Comparison of ENCODE assay signal across 8 cellular contexts in genomic region chr11:90222459-90223247, GRCh38. TPM values are rescaled to one million over a fixed set of nuclear protein-coding genes. Genes with fewer than 3 reads are reported as not detected.
DNase-seq lines count a peak whose midpoint lies in the region; ATAC-seq and FAIRE-seq lines count a peak whose summit lies in the region.

Gene CHORDC1 (minus strand): TSS chr11:90223049. CDS start chr11:90222954, 95 bp downstream.

- peak within 1 kb of the TSS; percentile 86 for H3K4me2 ChIP-seq in BLaER1

- peak; percentile 89 for ATAC-seq in HG03442 (IDR thresholded peaks at IDR 0.05; ENCODE audit: unreplicated experiment)
- peak; percentile 98 for ATAC-seq in left colon

- H3K27me3 Mint-ChIP-seq in activated CD4-positive, alpha-beta T cell treated with anti-CD3 and anti-CD28 coated beads, Interleukin-2, amount 10 ng/mL, durations not matched to agents 24 days and 14 days, result no peaks in the 10 kb centered on the region

- H3K4me1 ChIP-seq in BLaER1, result peaks cover 32% of the 10 kb centered on the region

- H3K4me1 Mint-ChIP-seq in activated CD4-positive, alpha-beta T cell treated with anti-CD3 and anti-CD28 coated beads, Interleukin-2, amount 10 ng/mL, durations not matched to agents 24 days and 14 days, result peaks cover 36% of the 10 kb centered on the region

- DNase-seq in GM19239 (ENCODE audit: insufficient read length, low spot score), result peak; percentile 63
- peak; percentile 91 for DNase-seq in NCI-H526 treated with DMSO at 0.1 percent for 48 hours (lab: John Stamatoyannopoulos, UW)
- peak; percentile 98 for DNase-seq in activated CD4-positive, alpha-beta T cell treated with anti-CD3 and anti-CD28 coated beads, Interleukin-2, amount 10 ng/mL, durations not matched to agents 24 days and 14 days
- DNase-seq in cortex of kidney (lab: John Stamatoyannopoulos, UW), result peak; percentile 50
- peak; percentile 92 to 95 for DNase-seq in left colon
- DNase-seq in stimulated activated CD4-positive, alpha-beta T cell treated with anti-CD3 and anti-CD28 coated beads, Interleukin-1b, Interleukin-23, amount 100 ng/mL, for 48 hours, result peak; percentile 94

- peak within 1 kb of the TSS; percentile 93 for H3K27ac ChIP-seq in BLaER1

- H3K4me3 ChIP-seq in BLaER1, result peak within 1 kb of the TSS; percentile 96

- peaks cover 13% of the 10 kb centered on the region for H3K9me3 ChIP-seq in BLaER1

- H3K36me3 Mint-ChIP-seq in activated CD4-positive, alpha-beta T cell treated with anti-CD3 and anti-CD28 coated beads, Interleukin-2, amount 10 ng/mL, durations not matched to agents 24 days and 14 days (ENCODE audit: low read depth), result peaks cover 35% of the 10 kb centered on the region

- H3K4me3 Mint-ChIP-seq in activated CD4-positive, alpha-beta T cell treated with anti-CD3 and anti-CD28 coated beads, Interleukin-2, amount 10 ng/mL, durations not matched to agents 24 days and 14 days, result peak within 1 kb of the TSS; percentile 92

- H3K27me3 ChIP-seq in BLaER1, result no peaks in the 10 kb centered on the region

- intact Hi-C loops in activated CD4-positive, alpha-beta T cell treated with anti-CD3 and anti-CD28 coated beads, Interleukin-2, amount 10 ng/mL, durations not matched to agents 24 days and 14 days (cut with micrococcal nuclease), result no loop called here
- intact Hi-C loops in left colon (cut with DNase I, micrococcal nuclease), result no loop called here

- H3K27ac Mint-ChIP-seq in activated CD4-positive, alpha-beta T cell treated with anti-CD3 and anti-CD28 coated beads, Interleukin-2, amount 10 ng/mL, durations not matched to agents 24 days and 14 days, result peak within 1 kb of the TSS; percentile 95

- FAIRE-seq in GM19239 (lab: Jason Lieb, UNC), result peak; percentile 98

- H3K36me3 ChIP-seq in BLaER1, result peaks cover 27% of the 10 kb centered on the region

- H4K20me1 ChIP-seq in BLaER1, result peaks cover 48% of the 10 kb centered on the region

- H3K9ac ChIP-seq in BLaER1, result peak within 1 kb of the TSS; percentile 94

- H3K9me3 Mint-ChIP-seq in activated CD4-positive, alpha-beta T cell treated with anti-CD3 and anti-CD28 coated beads, Interleukin-2, amount 10 ng/mL, durations not matched to agents 24 days and 14 days, result peaks cover 4% of the 10 kb centered on the region

RNA-seq across cellular contexts. Expression of gene CHORDC1, which starts in this region (rescaled TPM):
- total RNA-seq in activated CD4-positive, alpha-beta T cell treated with anti-CD3 and anti-CD28 coated beads, Interleukin-2, amount 10 ng/mL, durations not matched to agents 24 days and 14 days, result 142 and 149 TPM in 2 replicates
- 10 to 100 TPM; 17.3 to 18.4 TPM for total RNA-seq in left colon

Comparison
In these comparisons a context has a peak if more than half of its experiments do, and no peak if none do; other contexts are left out.
1. Peak in every context shown above with its lines: DNase-seq, ATAC-seq, H3K4me3 ChIP-seq and H3K27ac ChIP-seq.